ENCODE assay signal across 9 cellular contexts in genomic region chr19:56091066-56091490, GRCh38. TPM values are rescaled to one million over a fixed set of nuclear protein-coding genes. Genes with fewer than 3 reads are reported as not detected.
DNase-seq lines count a peak whose midpoint lies in the region; ATAC-seq and TF ChIP-seq lines count a peak whose summit lies in the region.
"Had no signal": no experiment of that assay in that cellular context is flagged by ENCODE, and none has a peak within 500 bp of the region (broad histone marks: within the 10 kb centered on the region; RNA-seq: fewer than 3 reads in every experiment).

No MANE protein-coding gene starts in this region.

- intact Hi-C loops in activated naive CD4-positive, alpha-beta T cell treated with anti-CD3 and anti-CD28 coated beads for 36 hours (cut with micrococcal nuclease): no loop called here

- no peak overlapping the region for H3K4me3 Mint-ChIP-seq in activated naive CD4-positive, alpha-beta T cell treated with anti-CD3 and anti-CD28 coated beads for 36 hours
- H3K4me3 Mint-ChIP-seq: activated T-helper 1 cell treated with anti-CD3 and anti-CD28 coated beads, Interleukin-12 subunit alpha, Interleukin-12 subunit beta, Interleukin-2, Interleukin-4 antibody, amounts not matched to agents 30 ng/mL and 10 ng/mL and 1 ng/mL, durations not matched to agents 14 hours and 24 hours and 36 hours had no signal

- H3K4me1 Mint-ChIP-seq in activated naive CD4-positive, alpha-beta T cell treated with anti-CD3 and anti-CD28 coated beads for 36 hours (ENCODE audit: low read depth): peaks cover 8% of the 10 kb centered on the region

- no peak overlapping the region for H3K4me3 ChIP-seq in fibroblast of the aortic adventitia (ENCODE audit: low read depth, low read length)

- H3K27ac Mint-ChIP-seq in activated naive CD4-positive, alpha-beta T cell treated with anti-CD3 and anti-CD28 coated beads for 36 hours: no peak overlapping the region

- CTCF ChIA-PET in activated naive CD4-positive, alpha-beta T cell treated with anti-CD3 and anti-CD28 coated beads for 36 hours (lab: Charles Lee): no interaction called here

- TF ChIP-seq CTCF in fibroblast of the aortic adventitia (IDR thresholded peaks at IDR 0.05; ENCODE audit: insufficient read depth, low read length): no peak

- no peaks in the 10 kb centered on the region for H3K27me3 Mint-ChIP-seq in activated naive CD4-positive, alpha-beta T cell treated with anti-CD3 and anti-CD28 coated beads for 36 hours (ENCODE audit: low read depth)

- no peak for ATAC-seq in HG03521 (IDR thresholded peaks at IDR 0.05; ENCODE audit: unreplicated experiment)

- DNase-seq in Caki2 (ENCODE audit: low read depth) (peak; percentile 70), SK-MEL-5 (ENCODE audit: low read depth, low spot score) (peak; percentile 60), fibroblast of the aortic adventitia (ENCODE audit: low read depth) (peak; percentile 41), pons (ENCODE audit: low spot score) (peak; percentile 65), dedifferentiated amniotic fluid mesenchymal stem cell (ENCODE audit: extremely low spot score) (no peak), NCI-H2227 treated with DMSO at 0.1 percent for 48 hours (lab: John Stamatoyannopoulos, UW) (no peak)
- DNase-seq in activated naive CD4-positive, alpha-beta T cell treated with anti-CD3 and anti-CD28 coated beads for 36 hours: no peak

- peaks cover 5% of the 10 kb centered on the region for H3K9me3 Mint-ChIP-seq in activated naive CD4-positive, alpha-beta T cell treated with anti-CD3 and anti-CD28 coated beads for 36 hours
- H3K9me3 Mint-ChIP-seq: activated T-helper 1 cell treated with anti-CD3 and anti-CD28 coated beads, Interleukin-12 subunit alpha, Interleukin-12 subunit beta, Interleukin-2, Interleukin-4 antibody, amounts not matched to agents 30 ng/mL and 10 ng/mL and 1 ng/mL, durations not matched to agents 14 hours and 24 hours and 36 hours had no signal

- in situ Hi-C loops in Caki2 (cut with HindIII; ENCODE audit: low pct_unique_long_range_greater_than_20kb, low sequenced_read_pairs) (no loop called here), SK-MEL-5 (cut with HindIII; ENCODE audit: low pct_unique_long_range_greater_than_20kb, low sequenced_read_pairs) (no loop called here)

- peaks cover 36% of the 10 kb centered on the region for H3K36me3 Mint-ChIP-seq in activated naive CD4-positive, alpha-beta T cell treated with anti-CD3 and anti-CD28 coated beads for 36 hours (ENCODE audit: low read depth)

RNA-seq across cellular contexts. Expression of gene ZNF787, which starts 30.0 kb away (rescaled TPM):
- 63.4 and 64.2 TPM in 2 replicates for total RNA-seq in Caki2 (2014; rRNA removed; shearing (Covaris generic); ENCODE audit: low replicate concordance)
- 30.4 and 31.7 TPM in 2 replicates for total RNA-seq in SK-MEL-5 (2014; rRNA removed; shearing (Covaris generic))
- polyA plus RNA-seq in SK-MEL-5 (2015; cell fraction: cytosol; rRNA removed): 32.7 and 34.1 TPM in 2 replicates
- polyA plus RNA-seq in SK-MEL-5 (2015; cell fraction: nucleus; rRNA removed): 14.4 and 18.1 TPM in 2 replicates
- total RNA-seq in fibroblast of the aortic adventitia (ENCODE audit: low replicate concordance): 8.5 and 15.9 TPM in 2 replicates
- 10 to 100 TPM; 24.2 to 26.1 TPM for total RNA-seq in activated naive CD4-positive, alpha-beta T cell treated with anti-CD3 and anti-CD28 coated beads for 36 hours

RNA-seq across cellular contexts. Expression of gene ZNF444, which starts 50.0 kb away (rescaled TPM):
- total RNA-seq in Caki2 (2014; rRNA removed; shearing (Covaris generic); ENCODE audit: low replicate concordance): 30.9 and 31.3 TPM in 2 replicates
- total RNA-seq in SK-MEL-5 (2014; rRNA removed; shearing (Covaris generic)): 8.0 and 14.6 TPM in 2 replicates
- polyA plus RNA-seq in SK-MEL-5 (2015; cell fraction: cytosol; rRNA removed): 27.3 and 28.9 TPM in 2 replicates
- polyA plus RNA-seq in SK-MEL-5 (2015; cell fraction: nucleus; rRNA removed): 21.3 and 46.4 TPM in 2 replicates
- 12.9 and 19.5 TPM in 2 replicates for total RNA-seq in fibroblast of the aortic adventitia (ENCODE audit: low replicate concordance)
- total RNA-seq in activated naive CD4-positive, alpha-beta T cell treated with anti-CD3 and anti-CD28 coated beads for 36 hours: 10 to 100 TPM; 17.8 to 21.4 TPM

Comparison
In these comparisons a context has a peak if more than half of its experiments do, and no peak if none do; other contexts are left out.
1. DNase-seq: peak in Caki2 (single experiment), SK-MEL-5 (single experiment), fibroblast of the aortic adventitia (single experiment) and pons (single experiment); none in dedifferentiated amniotic fluid mesenchymal stem cell (single experiment), activated naive CD4-positive, alpha-beta T cell treated with anti-CD3 and anti-CD28 coated beads for 36 hours (single experiment) and NCI-H2227 treated with DMSO at 0.1 percent for 48 hours (single experiment).